ENCODE assay signal across 16 cellular contexts in the genomic region with DNA sequence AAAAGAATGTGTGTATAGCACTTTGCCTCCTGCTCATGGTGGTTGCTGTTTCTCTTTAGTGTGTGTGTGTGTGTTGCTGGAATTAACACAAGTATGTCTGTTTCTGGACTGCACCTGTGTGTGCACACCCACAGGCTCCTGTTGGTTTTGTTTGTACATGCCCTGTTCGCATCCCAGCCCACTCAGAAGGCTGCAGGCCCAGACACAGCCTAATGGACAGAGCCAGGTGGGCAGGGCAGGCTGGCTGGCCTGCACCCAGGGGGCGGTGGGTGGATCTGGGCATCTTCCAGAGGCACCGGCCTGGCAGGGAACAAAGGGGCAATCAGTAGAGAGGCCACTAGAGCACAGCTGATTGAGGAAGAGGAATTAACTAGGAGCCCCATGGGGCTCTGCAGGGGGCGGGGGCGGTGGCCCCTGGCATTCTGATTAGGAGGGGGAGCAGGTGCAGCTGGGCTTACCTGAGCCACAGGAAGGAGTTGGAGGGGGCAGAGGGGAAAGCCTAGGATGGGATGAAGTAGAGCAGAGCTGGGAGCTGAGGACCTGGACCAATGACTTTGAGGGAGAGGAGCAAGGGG. TPM values are rescaled to one million over a fixed set of nuclear protein-coding genes. Genes with fewer than 3 reads are reported as not detected.
DNase-seq lines count a peak whose midpoint lies in the region; ATAC-seq and TF ChIP-seq lines count a peak whose summit lies in the region.
"Had no signal": no experiment of that assay in that cellular context is flagged by ENCODE, and none has a peak within 500 bp of the region (broad histone marks: within the 10 kb centered on the region; RNA-seq: fewer than 3 reads in every experiment).

No MANE protein-coding gene starts in this region.

- H3K4me3 Mint-ChIP-seq in neural crest cell = no peak overlapping the region
- H3K4me3 Mint-ChIP-seq in activated T-helper 1 cell treated with anti-CD3 and anti-CD28 coated beads, Interleukin-12 subunit alpha, Interleukin-12 subunit beta, Interleukin-2, Interleukin-4 antibody, amounts not matched to agents 30 ng/mL and 10 ng/mL and 1 ng/mL, durations not matched to agents 14 hours and 24 hours and 36 hours = no peak overlapping the region
- H3K4me3 Mint-ChIP-seq: central memory CD8-positive, alpha-beta T cell; HFFc6 had no signal

- peak overlapping the region; percentile 89 for H3K27ac Mint-ChIP-seq in neural crest cell (ENCODE audit: unreplicated experiment)
- no peak overlapping the region for H3K27ac Mint-ChIP-seq in activated T-helper 1 cell treated with anti-CD3 and anti-CD28 coated beads, Interleukin-12 subunit alpha, Interleukin-12 subunit beta, Interleukin-2, Interleukin-4 antibody, amounts not matched to agents 30 ng/mL and 10 ng/mL and 1 ng/mL, durations not matched to agents 14 hours and 24 hours and 36 hours
- H3K27ac Mint-ChIP-seq: activated naive CD4-positive, alpha-beta T cell treated with anti-CD3 and anti-CD28 coated beads, Interleukin-2, amount 50 U/mL, for 72 hours; HFFc6; progenitor cell of endocrine pancreas had no signal

- H3K27ac ChIP-seq in RWPE1 = peak overlapping the region; percentile 89

- H3K27me3 Mint-ChIP-seq in neural crest cell (ENCODE audit: low read depth) = peaks cover 32% of the 10 kb centered on the region
- H3K27me3 Mint-ChIP-seq in activated T-helper 1 cell treated with anti-CD3 and anti-CD28 coated beads, Interleukin-12 subunit alpha, Interleukin-12 subunit beta, Interleukin-2, Interleukin-4 antibody, amounts not matched to agents 30 ng/mL and 10 ng/mL and 1 ng/mL, durations not matched to agents 14 hours and 24 hours and 36 hours (ENCODE audit: insufficient read depth) = peaks cover 16% of the 10 kb centered on the region

- H3K9me3 Mint-ChIP-seq in neural crest cell = no peaks in the 10 kb centered on the region
- H3K9me3 Mint-ChIP-seq in activated T-helper 1 cell treated with anti-CD3 and anti-CD28 coated beads, Interleukin-12 subunit alpha, Interleukin-12 subunit beta, Interleukin-2, Interleukin-4 antibody, amounts not matched to agents 30 ng/mL and 10 ng/mL and 1 ng/mL, durations not matched to agents 14 hours and 24 hours and 36 hours = no peaks in the 10 kb centered on the region
- H3K9me3 Mint-ChIP-seq: activated naive CD4-positive, alpha-beta T cell treated with anti-CD3 and anti-CD28 coated beads, Interleukin-2, amount 50 U/mL, for 72 hours; central memory CD8-positive, alpha-beta T cell; HFFc6 had no signal

- ATAC-seq in HG02981 (IDR thresholded peaks at IDR 0.05; ENCODE audit: unreplicated experiment) = no peak
- ATAC-seq in GM21423 (IDR thresholded peaks at IDR 0.05; ENCODE audit: unreplicated experiment) = no peak
- ATAC-seq: activated naive CD4-positive, alpha-beta T cell treated with anti-CD3 and anti-CD28 coated beads, Interleukin-2, amount 50 U/mL, for 72 hours had no signal

- CTCF ChIA-PET in RWPE1 (lab: Yijun Ruan, JAX) = interaction anchor here (2.3 kb wide), 1 partner anchor 209 kb away, joined by 11 read pairs; no protein-coding TSS in a partner anchor

- no peak for TF ChIP-seq CTCF in RWPE1 (conservative IDR thresholded peaks at IDR 0.05; ENCODE audit: low read depth)
- no peak for TF ChIP-seq CTCF in neural crest cell (conservative IDR thresholded peaks at IDR 0.05)

- POLR2A ChIA-PET in RWPE1 (lab: Yijun Ruan, JAX; ENCODE audit: low non-redundant PET) = no interaction called here

- intact Hi-C loops in activated T-helper 1 cell treated with anti-CD3 and anti-CD28 coated beads, Interleukin-12 subunit alpha, Interleukin-12 subunit beta, Interleukin-2, Interleukin-4 antibody, amounts not matched to agents 30 ng/mL and 10 ng/mL and 1 ng/mL, durations not matched to agents 14 hours and 24 hours and 36 hours (cut with micrococcal nuclease) = no loop called here

- DNase-seq in HPDE6-E6E7 (ENCODE audit: extremely low spot score) = peak; percentile 72
- peak; percentile 44 for DNase-seq in NCI-H2107 (lab: John Stamatoyannopoulos, UW)
- peak; percentile 84 for DNase-seq in RWPE1 (ENCODE audit: low spot score)
- DNase-seq in neural crest cell (ENCODE audit: low read depth, low spot score) = no peak
- no peak for DNase-seq in activated T-helper 1 cell treated with anti-CD3 and anti-CD28 coated beads, Interleukin-12 subunit alpha, Interleukin-12 subunit beta, Interleukin-2, Interleukin-4 antibody, amounts not matched to agents 30 ng/mL and 10 ng/mL and 1 ng/mL, durations not matched to agents 14 hours and 24 hours and 36 hours (ENCODE audit: low spot score)
- DNase-seq in Kasumi-1 (lab: John Stamatoyannopoulos, UW) = no peak
- DNase-seq: DND-41; HFFc6; kidney glomerular epithelial cell; stimulated activated CD4-positive, alpha-beta T cell treated with anti-CD3 and anti-CD28 coated beads, Interleukin-15, amount 100 ng/mL, for 24 hours; SW 1271 had no signal

- no peaks in the 10 kb centered on the region for H3K36me3 Mint-ChIP-seq in neural crest cell (ENCODE audit: low read depth)
- no peaks in the 10 kb centered on the region for H3K36me3 Mint-ChIP-seq in activated T-helper 1 cell treated with anti-CD3 and anti-CD28 coated beads, Interleukin-12 subunit alpha, Interleukin-12 subunit beta, Interleukin-2, Interleukin-4 antibody, amounts not matched to agents 30 ng/mL and 10 ng/mL and 1 ng/mL, durations not matched to agents 14 hours and 24 hours and 36 hours (ENCODE audit: low read depth)
- H3K36me3 Mint-ChIP-seq: activated naive CD4-positive, alpha-beta T cell treated with anti-CD3 and anti-CD28 coated beads, Interleukin-2, amount 50 U/mL, for 72 hours had no signal

- peaks cover 15% of the 10 kb centered on the region for H3K4me1 Mint-ChIP-seq in neural crest cell
- no peaks in the 10 kb centered on the region for H3K4me1 Mint-ChIP-seq in activated T-helper 1 cell treated with anti-CD3 and anti-CD28 coated beads, Interleukin-12 subunit alpha, Interleukin-12 subunit beta, Interleukin-2, Interleukin-4 antibody, amounts not matched to agents 30 ng/mL and 10 ng/mL and 1 ng/mL, durations not matched to agents 14 hours and 24 hours and 36 hours (ENCODE audit: low read depth)
- H3K4me1 Mint-ChIP-seq: central memory CD8-positive, alpha-beta T cell had no signal

RNA-seq across cellular contexts. Expression of a gene that starts 21.9 kb away (rescaled TPM):
- 4.2 and 4.8 TPM in 2 replicates for total RNA-seq in neural crest cell
- 2.0 TPM in 2 replicates for total RNA-seq in activated T-helper 1 cell treated with anti-CD3 and anti-CD28 coated beads, Interleukin-12 subunit alpha, Interleukin-12 subunit beta, Interleukin-2, Interleukin-4 antibody, amounts not matched to agents 30 ng/mL and 10 ng/mL and 1 ng/mL, durations not matched to agents 14 hours and 24 hours and 36 hours

RNA-seq across cellular contexts. Expression of a gene that starts 50.2 kb away (rescaled TPM):
- 65.6 and 69.5 TPM in 2 replicates for total RNA-seq in neural crest cell
- total RNA-seq in activated T-helper 1 cell treated with anti-CD3 and anti-CD28 coated beads, Interleukin-12 subunit alpha, Interleukin-12 subunit beta, Interleukin-2, Interleukin-4 antibody, amounts not matched to agents 30 ng/mL and 10 ng/mL and 1 ng/mL, durations not matched to agents 14 hours and 24 hours and 36 hours = 30.4 and 32.9 TPM in 2 replicates

Comparison
In these comparisons a context has a peak if more than half of its experiments do, and no peak if none do; other contexts are left out.
1. DNase-seq: peak in HPDE6-E6E7 (single experiment), NCI-H2107 (single experiment) and RWPE1 (single experiment); none in neural crest cell (single experiment), activated T-helper 1 cell treated with anti-CD3 and anti-CD28 coated beads, Interleukin-12 subunit alpha, Interleukin-12 subunit beta, Interleukin-2, Interleukin-4 antibody, amounts not matched to agents 30 ng/mL and 10 ng/mL and 1 ng/mL, durations not matched to agents 14 hours and 24 hours and 36 hours (single experiment) and Kasumi-1 (0 of 2).